15 cellular contexts compared by ENCODE assay signal in genomic region chr6:125808060-125808459, GRCh38. TPM values are rescaled to one million over a fixed set of nuclear protein-coding genes. Genes with fewer than 3 reads are reported as not detected.
DNase-seq lines count a peak whose midpoint lies in the region; ATAC-seq and TF ChIP-seq lines count a peak whose summit lies in the region.
"Had no signal": no experiment of that assay in that cellular context is flagged by ENCODE, and none has a peak within 500 bp of the region (broad histone marks: within the 10 kb centered on the region; RNA-seq: fewer than 3 reads in every experiment).

No MANE protein-coding gene starts in this region.

- no peaks in the 10 kb centered on the region for H4K20me1 ChIP-seq in SK-N-SH (ENCODE audit: insufficient read depth)

- no peak overlapping the region for H3K4me3 Mint-ChIP-seq in activated naive CD8-positive, alpha-beta T cell
- no peak overlapping the region for H3K4me3 Mint-ChIP-seq in CD14-positive monocyte

- no peaks in the 10 kb centered on the region for H3K27me3 ChIP-seq in SK-N-SH (ENCODE audit: insufficient read depth)
- no peaks in the 10 kb centered on the region for H3K27me3 ChIP-seq in trophoblast cell (ENCODE audit: insufficient read depth, low read length)
- H3K27me3 ChIP-seq in right atrium auricular region, result no peaks in the 10 kb centered on the region

- no peak overlapping the region for H3K23ac ChIP-seq in trophoblast cell (ENCODE audit: low read length)

- WGBS in SK-N-SH (ENCODE audit: low lambda C conversion rate), result 81% methylated on average over 4 of the region's 4 CpGs
- WGBS in trophoblast cell (ENCODE audit: extremely low coverage, insufficient coverage, insufficient read length), result no CpG with 5 or more reads among the region's 4 CpGs

- peaks cover 33 to 35% of the 10 kb centered on the region in 2 experiments; a peak in 3 of 4 replicates for H3K4me1 ChIP-seq in SK-N-SH (ENCODE audit: control insufficient read depth in 1 of 2, insufficient read depth in 2 of 2, low read depth in 1 of 2, low read length in 1 of 2)
- peaks cover 6 to 9% of the 10 kb centered on the region in 2 experiments for H3K4me1 ChIP-seq in trophoblast cell (ENCODE audit: control insufficient read depth in 1 of 2, insufficient read depth in 2 of 2, low read length in 2 of 2)
- H3K4me1 ChIP-seq in right atrium auricular region, result peaks cover 0 to 17% of the 10 kb centered on the region in 2 donors

- TF ChIP-seq RAD21 in SK-N-SH (IDR thresholded peaks at IDR 0.05; ENCODE audit: low read length), result no peak

- H3K4me2 ChIP-seq in SK-N-SH, result no peak overlapping the region
- no peak overlapping the region for H3K4me2 ChIP-seq in trophoblast cell (ENCODE audit: low read length)

- H3K18ac ChIP-seq in trophoblast cell (ENCODE audit: low read length), result no peak overlapping the region

- intact Hi-C loops in CD14-positive monocyte (cut with micrococcal nuclease), result no loop called here

- POLR2A ChIA-PET in SK-N-SH (lab: Yijun Ruan, JAX), result interaction anchor here (0.8 kb wide), 1 partner anchor 244 kb away, joined by 3 read pairs; no protein-coding TSS in a partner anchor

- peaks cover 61% of the 10 kb centered on the region for H3K4me1 Mint-ChIP-seq in activated naive CD8-positive, alpha-beta T cell (ENCODE audit: low read depth)
- H3K4me1 Mint-ChIP-seq in CD14-positive monocyte, result peaks cover 55% of the 10 kb centered on the region

- H3K27ac Mint-ChIP-seq in activated naive CD8-positive, alpha-beta T cell, result peak overlapping the region; percentile 46
- peak overlapping the region in 2 of 7 donors; percentile 21 to 74 for H3K27ac Mint-ChIP-seq in CD14-positive monocyte

- no peak overlapping the region for H2AFZ ChIP-seq in SK-N-SH (ENCODE audit: low read depth)
- no peak overlapping the region for H2AFZ ChIP-seq in trophoblast cell (ENCODE audit: insufficient read depth, low read length, poor library complexity)
- H2AFZ ChIP-seq: GM23248 had no signal

- CTCF ChIA-PET in SK-N-SH (lab: Yijun Ruan, JAX), result interaction anchor here (1.4 to 1.5 kb wide), 2 partner anchors 26 to 148 kb away, joined by 4 read pairs; partner anchors contain the start of gene HINT3

- no peak for DNase-seq in SK-N-SH
- DNase-seq in trophoblast cell, result peak; percentile 65 to 85
- no peak for DNase-seq in occipital lobe (lab: John Stamatoyannopoulos, UW)
- DNase-seq in CD14-positive monocyte (ENCODE audit: low spot score), result no peak
- no peak for DNase-seq in right atrium auricular region (ENCODE audit: low spot score)
- DNase-seq: 8988T; activated CD4-positive, alpha-beta T cell treated with anti-CD3 and anti-CD28 coated beads for 4 hours; effector memory CD4-positive, alpha-beta T cell; glutamatergic neuron; GM23248; NCI-H2081; nucleus accumbens had no signal

- H3K4ac ChIP-seq in trophoblast cell (ENCODE audit: low read depth, low read length), result no peak overlapping the region

- H3K27ac ChIP-seq in SK-N-SH (ENCODE audit: low read depth in 2 of 2, low read length in 1 of 2) (no peak overlapping the region; a peak in 2 of 4 replicates), trophoblast cell (ENCODE audit: low read depth, low read length) (no peak overlapping the region), right atrium auricular region (no peak overlapping the region)
- H3K27ac ChIP-seq: GM23248 had no signal

- H3K9me3 Mint-ChIP-seq in activated naive CD8-positive, alpha-beta T cell (ENCODE audit: low read depth), result no peaks in the 10 kb centered on the region
- H3K9me3 Mint-ChIP-seq in CD14-positive monocyte, result peaks cover 0 to 3% (median 0%) of the 10 kb centered on the region in 7 donors

- ATAC-seq in SK-N-SH treated with all-trans-retinoic acid at 6 μM for 48 hours, result peak; percentile 7; the same call in 1 of the 3 replicates
- peak; percentile 26 for ATAC-seq in HG03460 (IDR thresholded peaks at IDR 0.05; ENCODE audit: unreplicated experiment)

- H3K36me3 ChIP-seq in SK-N-SH (replicated peaks in 1 of 2; ENCODE audit: control insufficient read depth in 1 of 2, insufficient read depth in 2 of 2, low read length in 1 of 2), result peaks cover 0 to 4% of the 10 kb centered on the region in 2 experiments
- no peaks in the 10 kb centered on the region for H3K36me3 ChIP-seq in trophoblast cell (ENCODE audit: control insufficient read depth in 1 of 2, insufficient read depth in 2 of 2, low read length in 2 of 2)
- no peaks in the 10 kb centered on the region for H3K36me3 ChIP-seq in right atrium auricular region

- H4K12ac ChIP-seq in trophoblast cell (ENCODE audit: low read depth, low read length), result no peak overlapping the region

- no peak overlapping the region for H3K9ac ChIP-seq in SK-N-SH
- no peak overlapping the region for H3K9ac ChIP-seq in trophoblast cell (ENCODE audit: low read length)
- H3K9ac ChIP-seq: GM23248 had no signal

- H3K79me2 ChIP-seq in SK-N-SH (ENCODE audit: insufficient read depth) (peaks cover 32% of the 10 kb centered on the region), trophoblast cell (ENCODE audit: control insufficient read depth, insufficient read depth, low read length, poor library complexity) (no peaks in the 10 kb centered on the region)

- H3K9me2 ChIP-seq in SK-N-SH, result no peaks in the 10 kb centered on the region

- no peak overlapping the region for H4K91ac ChIP-seq in trophoblast cell (ENCODE audit: low read depth, low read length)

- no peak overlapping the region for H3K4me3 ChIP-seq in SK-N-SH (ENCODE audit: low read depth in 2 of 2, low read length in 1 of 2)
- no peak overlapping the region for H3K4me3 ChIP-seq in trophoblast cell (ENCODE audit: low read depth, low read length)
- no peak overlapping the region for H3K4me3 ChIP-seq in right atrium auricular region
- H3K4me3 ChIP-seq: GM23248 had no signal

- H3K79me1 ChIP-seq in trophoblast cell (ENCODE audit: low read length), result no peaks in the 10 kb centered on the region

- no peak for TF ChIP-seq EP300 in SK-N-SH (IDR thresholded peaks at IDR 0.05; ENCODE audit: borderline replicate concordance in 1 of 2, low read depth in 1 of 2, low read length in 1 of 2)

- no peak overlapping the region for H4K8ac ChIP-seq in trophoblast cell (ENCODE audit: low read depth, low read length)

- H3K36me3 Mint-ChIP-seq in activated naive CD8-positive, alpha-beta T cell, result peaks cover 21% of the 10 kb centered on the region
- peaks cover 5 to 7% of the 10 kb centered on the region in 2 donors for H3K36me3 Mint-ChIP-seq in CD14-positive monocyte

- no peak overlapping the region for H2BK120ac ChIP-seq in trophoblast cell (ENCODE audit: insufficient read depth, low read length, poor library complexity)

- H3F3A ChIP-seq in SK-N-SH (replicated peaks; ENCODE audit: insufficient read depth), result peaks cover 21% of the 10 kb centered on the region

- H2BK5ac ChIP-seq in trophoblast cell (ENCODE audit: low read depth, low read length, poor library complexity), result no peak overlapping the region

- no peaks in the 10 kb centered on the region for H3K27me3 Mint-ChIP-seq in activated naive CD8-positive, alpha-beta T cell
- H3K27me3 Mint-ChIP-seq in CD14-positive monocyte (ENCODE audit: low read depth in 3 of 3), result peaks cover 0 to 2% (median 0%) of the 10 kb centered on the region in 3 donors

- H3K14ac ChIP-seq in trophoblast cell (ENCODE audit: low read length), result no peak overlapping the region

- H3K9me3 ChIP-seq in SK-N-SH (no peaks in the 10 kb centered on the region), trophoblast cell (ENCODE audit: insufficient read depth, low read depth, low read length) (no peaks in the 10 kb centered on the region), right atrium auricular region (no peaks in the 10 kb centered on the region)

- no peak overlapping the region for H2AK5ac ChIP-seq in trophoblast cell (ENCODE audit: low read length)

- TF ChIP-seq CTCF in SK-N-SH (IDR thresholded peaks at IDR 0.05) (no peak), CD14-positive monocyte (IDR thresholded peaks at IDR 0.05) (no peak), right atrium auricular region (IDR thresholded peaks at IDR 0.05) (no peak)

- H2BK12ac ChIP-seq in trophoblast cell (ENCODE audit: low read length), result no peak overlapping the region

TF ChIP-seq in SK-N-SH treated with all-trans-retinoic acid at 6 μM for 48 hours, 23 proteins besides CTCF, POLR2A, EP300 and RAD21 (continues in another document):
- no peak for TF ChIP-seq ZNF8 (CRISPR knock-in tag; IDR thresholded peaks at IDR 0.05)

TF ChIP-seq in SK-N-SH, 30 proteins besides CTCF, POLR2A, EP300 and RAD21 (continues in another document):
- TF ChIP-seq USF2 (IDR thresholded peaks at IDR 0.05; ENCODE audit: borderline replicate concordance, low read depth, low read length), result no peak
- TF ChIP-seq ZBTB33 (IDR thresholded peaks at IDR 0.05; ENCODE audit: borderline replicate concordance, low read depth), result no peak

RNA-seq across cellular contexts. Expression of gene NCOA7, which starts 17.3 kb away (rescaled TPM):
- polyA plus RNA-seq in SK-N-SH (2012; rRNA removed), result 16.3 and 19.6 TPM in 2 replicates
- 14.9 and 19.5 TPM in 2 replicates for polyA plus RNA-seq in SK-N-SH (2012; cell fraction: cytosol; rRNA removed)
- polyA plus RNA-seq in SK-N-SH (2012; cell fraction: nucleus; rRNA removed), result 26.4 and 30.5 TPM in 2 replicates
- 16.3 and 17.4 TPM in 2 replicates for polyA plus RNA-seq in trophoblast cell (2013)
- 33.5 TPM for total RNA-seq in occipital lobe
- polyA plus RNA-seq in CD14-positive monocyte, result 10 to 100 TPM in 1 of 2 donors, 1 to 10 TPM in 1; 8.3 to 21.9 TPM
- 10 to 100 TPM; 12.2 to 12.7 TPM for total RNA-seq in right atrium auricular region

RNA-seq across cellular contexts. Expression of gene HEY2, which starts 58.6 kb away (rescaled TPM):
- polyA plus RNA-seq in SK-N-SH (2012; rRNA removed) (not detected in 2 replicates), CD14-positive monocyte (not detected)
- not detected in 2 replicates for polyA plus RNA-seq in SK-N-SH (2012; cell fraction: cytosol; rRNA removed)
- polyA plus RNA-seq in SK-N-SH (2012; cell fraction: nucleus; rRNA removed), result not detected in 2 replicates
- 11.4 and 13.4 TPM in 2 replicates for polyA plus RNA-seq in trophoblast cell (2013)
- total RNA-seq in occipital lobe (0.62 TPM), right atrium auricular region (1 to 10 TPM; 1.8 to 2.7 TPM)
- total RNA-seq: GM23248 had no signal
- polyA plus RNA-seq: GM23248 had no signal

Comparison
In these comparisons a context has a peak if more than half of its experiments do, and no peak if none do; other contexts are left out.
1. DNase-seq: peak in trophoblast cell (2 of 2); none in SK-N-SH (single experiment), occipital lobe (single experiment), CD14-positive monocyte (single experiment) and right atrium auricular region (single experiment).